In genomic region chr1:183841550-183841949, GRCh38 we compare ENCODE assay signal across 1 cellular context.
TF ChIP-seq lines count a peak whose summit lies in the region.

No MANE protein-coding gene starts in this region.

TF ChIP-seq in GM12878, 131 proteins besides CTCF, POLR2A, EP300 and RAD21:
- TF ChIP-seq WRNIP1 (IDR thresholded peaks at IDR 0.05; ENCODE audit: borderline replicate concordance, low read depth, low read length): no peak
- peak; percentile 41 for TF ChIP-seq ATF7 (IDR thresholded peaks at IDR 0.05; ENCODE audit: low read depth)
- peak; percentile 74 for TF ChIP-seq EED (IDR thresholded peaks at IDR 0.05; ENCODE audit: low read depth)
- no peak for TF ChIP-seq NRF1 (conservative IDR thresholded peaks at IDR 0.05; ENCODE audit: low read depth, low read length)
- TF ChIP-seq JUNB (IDR thresholded peaks at IDR 0.05): peak; percentile 96
- 0 out of 2 replicates have a peak, but pooled peaks have one; percentile 50 for TF ChIP-seq MEF2A (IDR thresholded peaks at IDR 0.05; ENCODE audit: insufficient read depth, low read depth, low read length)
- TF ChIP-seq NFIC (IDR thresholded peaks at IDR 0.05; ENCODE audit: low read depth, low read length): peak; percentile 72; the same call in 1 of the 2 replicates
- TF ChIP-seq TCF12 (IDR thresholded peaks at IDR 0.05; ENCODE audit: low read depth, low read length): 0 out of 2 replicates have a peak, but pooled peaks have one; percentile 12
- TF ChIP-seq ZSCAN29 (IDR thresholded peaks at IDR 0.05): no peak
- peak; percentile 24 to 33; a peak in 2 of 4 replicates for TF ChIP-seq IKZF2 (IDR thresholded peaks at IDR 0.05)
- TF ChIP-seq ATF3 (IDR thresholded peaks at IDR 0.05; ENCODE audit: borderline replicate concordance, extremely low read depth, low read depth, low read length): no peak
- TF ChIP-seq SREBF2 (IDR thresholded peaks at IDR 0.05; ENCODE audit: low read length): no peak
- 0 out of 2 replicates have a peak, but pooled peaks have one; percentile 68 for TF ChIP-seq CBFB (IDR thresholded peaks at IDR 0.05; ENCODE audit: low read depth)
- TF ChIP-seq ZBED1 (IDR thresholded peaks at IDR 0.05; ENCODE audit: borderline replicate concordance): peak; percentile 32; the same call in 1 of the 2 replicates
- peak; percentile 22; the same call in 1 of the 2 replicates for TF ChIP-seq IKZF1 (conservative IDR thresholded peaks at IDR 0.05)
- peak; percentile 70 for TF ChIP-seq ATF2 (IDR thresholded peaks at IDR 0.05; ENCODE audit: low read length)
- no peak for TF ChIP-seq RAD51 (IDR thresholded peaks at IDR 0.05)
- TF ChIP-seq MYC (IDR thresholded peaks at IDR 0.05; ENCODE audit: insufficient read depth, insufficient read length, insufficient replicate concordance, low read length, severe bottlenecking): no peak
- TF ChIP-seq POU2F2 (IDR thresholded peaks at IDR 0.05; ENCODE audit: borderline replicate concordance, low read depth, low read length): peak; percentile 64; the same call in 1 of the 3 replicates
- TF ChIP-seq DPF2 (IDR thresholded peaks at IDR 0.05): 0 out of 2 replicates have a peak, but pooled peaks have one; percentile 11
- TF ChIP-seq BCL11A (IDR thresholded peaks at IDR 0.05; ENCODE audit: low read depth, low read length): peak; percentile 49; the same call in 1 of the 2 replicates
- peak; percentile 42; the same call in 1 of the 2 replicates for TF ChIP-seq GABPA (IDR thresholded peaks at IDR 0.05; ENCODE audit: low read depth)
- peak; percentile 93 for TF ChIP-seq RUNX3 (IDR thresholded peaks at IDR 0.05; ENCODE audit: low read length)
- peak; percentile 69 for TF ChIP-seq CREM (IDR thresholded peaks at IDR 0.05; ENCODE audit: low read depth)
- TF ChIP-seq CEBPB (IDR thresholded peaks at IDR 0.05; ENCODE audit: borderline replicate concordance in 1 of 2, low read depth in 2 of 2, low read length in 2 of 2): peak in 1 of 2 experiments; percentile 24; a peak in 1 of 4 replicates
- peak; percentile 82; the same call in 1 of the 2 replicates for TF ChIP-seq IRF4 (IDR thresholded peaks at IDR 0.05; ENCODE audit: low read depth, low read length)
- peak; percentile 27; the same call in 1 of the 2 replicates for TF ChIP-seq CREB1 (IDR thresholded peaks at IDR 0.05; ENCODE audit: low read depth)
- TF ChIP-seq FOXM1 (IDR thresholded peaks at IDR 0.05; ENCODE audit: low read depth, low read length): peak; percentile 57; the same call in 1 of the 2 replicates
- 0 out of 2 replicates have a peak, but pooled peaks have one; percentile 26 for TF ChIP-seq TCF3 (IDR thresholded peaks at IDR 0.05; ENCODE audit: borderline replicate concordance, insufficient read depth, low read depth, low read length)
- TF ChIP-seq NFXL1 (IDR thresholded peaks at IDR 0.05; ENCODE audit: borderline replicate concordance): no peak
- TF ChIP-seq YY1 (IDR thresholded peaks at IDR 0.05; ENCODE audit: low read depth, low read length): 0 out of 2 replicates have a peak, but pooled peaks have one; percentile 4
